1 cellular context compared by ENCODE assay signal in genomic region chr1:168470821-168471473, GRCh38.
TF ChIP-seq lines count a peak whose summit lies in the region.

No MANE protein-coding gene starts in this region.

TF ChIP-seq in K562, 482 proteins besides CTCF, POLR2A, EP300 and RAD21 (continued from another document):
- TF ChIP-seq HMBOX1 (IDR thresholded peaks at IDR 0.05) (peak; percentile 89), SMARCA5 (IDR thresholded peaks at IDR 0.05) (no peak)
